Comparison of ENCODE assay signal across 1 cellular context in genomic region chr3:67540198-67540894, GRCh38.
TF ChIP-seq lines count a peak whose summit lies in the region.

No MANE protein-coding gene starts in this region.

TF ChIP-seq in WTC11, 78 proteins besides CTCF, POLR2A, EP300 and RAD21 (continued from another document):
- TF ChIP-seq ATF3 (CRISPR knock-in tag; conservative IDR thresholded peaks at IDR 0.05), result no peak
- no peak for TF ChIP-seq STAT6 (CRISPR knock-in tag; conservative IDR thresholded peaks at IDR 0.05; ENCODE audit: low read depth)
- no peak for TF ChIP-seq CREM (CRISPR knock-in tag; IDR thresholded peaks at IDR 0.05)
- no peak for TF ChIP-seq NR2C2 (CRISPR knock-in tag; IDR thresholded peaks at IDR 0.05)
- TF ChIP-seq ZNF425 (CRISPR knock-in tag; conservative IDR thresholded peaks at IDR 0.05), result no peak
- no peak for TF ChIP-seq ZNF423 (CRISPR knock-in tag; IDR thresholded peaks at IDR 0.05)
- no peak for TF ChIP-seq ZNF532 (CRISPR knock-in tag; IDR thresholded peaks at IDR 0.05; ENCODE audit: borderline replicate concordance)
- TF ChIP-seq JAZF1 (CRISPR knock-in tag; IDR thresholded peaks at IDR 0.05), result no peak
- TF ChIP-seq RELA (CRISPR knock-in tag; IDR thresholded peaks at IDR 0.05; ENCODE audit: borderline replicate concordance), result no peak
